In genomic region chr17:47821424-47822379, GRCh38 we compare ENCODE assay signal across 7 cellular contexts. TPM values are rescaled to one million over a fixed set of nuclear protein-coding genes. Genes with fewer than 3 reads are reported as not detected.
DNase-seq lines count a peak whose midpoint lies in the region; ATAC-seq lines count a peak whose summit lies in the region.

Gene OSBPL7 (minus strand): TSS chr17:47821794. CDS start chr17:47820278, 1,516 bp downstream.

- ATAC-seq in GM18517 (IDR thresholded peaks at IDR 0.05; ENCODE audit: unreplicated experiment) (peak; percentile 53), HG03135 (IDR thresholded peaks at IDR 0.05; ENCODE audit: unreplicated experiment) (peak; percentile 75)
- ATAC-seq in activated CD4-positive, CD25-positive, alpha-beta regulatory T cell treated with anti-CD3 and anti-CD28 coated beads, Interleukin-2, amount 50 U/mL, for 24 hours, result peak; percentile 98

- DNase-seq in NCI-H345 treated with DMSO at 0.1 percent for 48 hours (lab: John Stamatoyannopoulos, UW; ENCODE audit: unreplicated experiment), result peak; percentile 64
- DNase-seq in cerebellum (ENCODE audit: low spot score), result peak; percentile 81
- DNase-seq in kidney glomerular epithelial cell (lab: John Stamatoyannopoulos, UW), result peak; percentile 87
- peak; percentile 56 to 69 for DNase-seq in stimulated activated CD4-positive, alpha-beta T cell treated with anti-CD3 and anti-CD28 coated beads, Interleukin-15, amount 100 ng/mL, for 48 hours (ENCODE audit: low read depth in 2 of 2)

RNA-seq across cellular contexts. Expression of gene OSBPL7, which starts in this region (rescaled TPM):
- 8.4 TPM for total RNA-seq in cerebellum

Comparison
In these comparisons a context has a peak if more than half of its experiments do, and no peak if none do; other contexts are left out.
1. Peak in every context shown above with its lines: DNase-seq and ATAC-seq.